ENCODE assay signal across 8 cellular contexts in genomic region chr3:35965908-35966307, GRCh38.
DNase-seq lines count a peak whose midpoint lies in the region; ATAC-seq, FAIRE-seq and TF ChIP-seq lines count a peak whose summit lies in the region.

No MANE protein-coding gene starts in this region.

- no peaks in the 10 kb centered on the region for H3K36me3 ChIP-seq in OCI-LY7 (ENCODE audit: insufficient read depth, low read length)

- ATAC-seq in HG03108 (IDR thresholded peaks at IDR 0.05; ENCODE audit: unreplicated experiment) (no peak), GM21576 (IDR thresholded peaks at IDR 0.05; ENCODE audit: unreplicated experiment) (no peak)

- no peak for TF ChIP-seq POLR2A in H54 (IDR thresholded peaks at IDR 0.05; ENCODE audit: low read depth, low read length)

- no peak overlapping the region for H3K4me2 ChIP-seq in OCI-LY7 (ENCODE audit: low read length)

- no peaks in the 10 kb centered on the region for H3K4me1 ChIP-seq in OCI-LY7 (ENCODE audit: insufficient read depth, low read length, poor library complexity, severe bottlenecking)

- H3K27ac ChIP-seq in OCI-LY7 (ENCODE audit: low read depth, low read length, poor library complexity, severe bottlenecking): no peak overlapping the region

- CTCF ChIA-PET in OCI-LY7 (lab: Charles Lee; ENCODE audit: unreplicated experiment): no interaction called here

- H4K20me1 ChIP-seq in OCI-LY7 (ENCODE audit: insufficient read depth, low read length): no peaks in the 10 kb centered on the region

- H3K9me2 ChIP-seq in OCI-LY7 (ENCODE audit: insufficient read depth, low read length): no peaks in the 10 kb centered on the region

- FAIRE-seq in H54 (lab: Jason Lieb, UNC): peak; percentile 95

- no peaks in the 10 kb centered on the region for H3K9me3 ChIP-seq in OCI-LY7 (ENCODE audit: low read length)

- DNase-seq in COLO829 (ENCODE audit: low spot score) (peak; percentile 38), H54 (ENCODE audit: insufficient read length, low spot score) (no peak), OCI-LY7 (ENCODE audit: low spot score) (peak; percentile 37), epithelial cell of proximal tubule (ENCODE audit: low read depth) (no peak), putamen (ENCODE audit: low spot score) (peak; percentile 59), T-helper 1 cell (no peak)

- TF ChIP-seq CTCF in OCI-LY7 (conservative IDR thresholded peaks at IDR 0.05; ENCODE audit: low read length): peak; percentile 73
- TF ChIP-seq CTCF in epithelial cell of proximal tubule (conservative IDR thresholded peaks at IDR 0.05; ENCODE audit: low read depth, low read length): peak; percentile 72

- POLR2A ChIA-PET in OCI-LY7 (lab: Charles Lee): interaction anchor here (0.6 to 1.1 kb wide), 3 partner anchors 11 to 1282 kb away, joined by 3 read pairs; no protein-coding TSS in a partner anchor

- H3K79me2 ChIP-seq in OCI-LY7 (ENCODE audit: insufficient read depth, low read depth, low read length): no peaks in the 10 kb centered on the region

- no TSS peak for BruUV-seq in OCI-LY7 (replicated peaks; lab: Mats Ljungman, UMichigan)

- intact Hi-C loops in OCI-LY7 (cut with micrococcal nuclease; ENCODE audit: unreplicated experiment): no loop called here

- H2AFZ ChIP-seq in OCI-LY7 (ENCODE audit: low read length): no peak overlapping the region

- H3K4me3 ChIP-seq in OCI-LY7 (ENCODE audit: low read depth, low read length, poor library complexity, severe bottlenecking) (no peak overlapping the region), epithelial cell of proximal tubule (ENCODE audit: low read depth, low read length) (no peak overlapping the region)

Comparison
In these comparisons a context has a peak if more than half of its experiments do, and no peak if none do; other contexts are left out.
1. DNase-seq: peak in COLO829 (single experiment), OCI-LY7 (single experiment) and putamen (single experiment); none in H54 (single experiment), epithelial cell of proximal tubule (single experiment) and T-helper 1 cell (0 of 5).